19 cellular contexts compared by ENCODE assay signal in the genomic region with DNA sequence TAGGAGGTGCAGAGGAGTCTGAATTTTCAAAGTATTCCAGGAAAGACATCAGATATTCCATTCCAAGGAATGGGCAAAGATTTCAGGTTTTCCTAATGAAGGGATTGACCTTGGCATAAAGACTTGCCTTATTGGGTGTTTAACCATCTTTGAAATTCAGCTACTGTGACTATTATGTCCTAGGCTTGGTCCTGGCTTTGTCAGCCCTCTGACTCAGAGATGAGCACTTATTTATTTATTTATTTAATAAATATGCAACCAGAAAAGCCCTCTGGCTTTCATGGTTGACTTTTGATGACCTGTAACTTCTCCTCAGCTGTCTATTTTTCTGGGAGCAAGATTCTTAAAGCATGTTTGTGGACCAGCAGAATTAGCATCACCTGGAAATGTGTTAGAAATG.
DNase-seq lines count a peak whose midpoint lies in the region; ATAC-seq and TF ChIP-seq lines count a peak whose summit lies in the region.
"Had no signal": no experiment of that assay in that cellular context is flagged by ENCODE, and none has a peak within 500 bp of the region (broad histone marks: within the 10 kb centered on the region; RNA-seq: fewer than 3 reads in every experiment).

No MANE protein-coding gene starts in this region.

- H4K20me1 ChIP-seq in mammary epithelial cell (ENCODE audit: insufficient read depth, low read length) = no peaks in the 10 kb centered on the region
- H4K20me1 ChIP-seq: BLaER1 treated with 17β-estradiol and CSF1 and Interleukin-3, amounts not matched to agents 10 nM and 100 nM had no signal

- no TSS peak for BruUV-seq in mammary epithelial cell (replicated peaks; lab: Mats Ljungman, UMichigan)

- in situ Hi-C loops in mammary epithelial cell (cut with MboI; ENCODE audit: low sequenced_read_pairs in 2 of 2) = no loop called here

- H3K27me3 ChIP-seq in mammary epithelial cell (ENCODE audit: insufficient read depth, low read length) (no peaks in the 10 kb centered on the region), breast epithelium (no peaks in the 10 kb centered on the region), foreskin keratinocyte (no peaks in the 10 kb centered on the region), ovary (no peaks in the 10 kb centered on the region)
- H3K27me3 ChIP-seq: BLaER1 treated with 17β-estradiol and CSF1 and Interleukin-3, amounts not matched to agents 10 nM and 100 nM had no signal

- no peak overlapping the region for H3K4me3 ChIP-seq in mammary epithelial cell (replicated peaks in 1 of 3; ENCODE audit: insufficient read depth in 1 of 3, low read depth in 2 of 3, low read length in 3 of 3)
- no peak overlapping the region for H3K4me3 ChIP-seq in breast epithelium
- H3K4me3 ChIP-seq in epithelial cell of esophagus (ENCODE audit: low read length) = no peak overlapping the region
- no peak overlapping the region for H3K4me3 ChIP-seq in ovary
- H3K4me3 ChIP-seq: A549; BLaER1 treated with 17β-estradiol and CSF1 and Interleukin-3, amounts not matched to agents 10 nM and 100 nM; GM12878 had no signal

- H3K9me3 ChIP-seq in mammary epithelial cell (replicated peaks; ENCODE audit: insufficient read depth, low read length) (no peaks in the 10 kb centered on the region), breast epithelium (no peaks in the 10 kb centered on the region), ovary (no peaks in the 10 kb centered on the region)
- H3K9me3 ChIP-seq: A549; BLaER1 treated with 17β-estradiol and CSF1 and Interleukin-3, amounts not matched to agents 10 nM and 100 nM; Caco-2 had no signal

- peaks cover 41% of the 10 kb centered on the region for H3K4me1 ChIP-seq in mammary epithelial cell (ENCODE audit: insufficient read depth, low read length)
- H3K4me1 ChIP-seq in breast epithelium = no peaks in the 10 kb centered on the region
- H3K4me1 ChIP-seq in foreskin keratinocyte = peaks cover 17% of the 10 kb centered on the region
- H3K4me1 ChIP-seq in ovary (ENCODE audit: insufficient read depth) = no peaks in the 10 kb centered on the region
- H3K4me1 ChIP-seq: A549; BLaER1 treated with 17β-estradiol and CSF1 and Interleukin-3, amounts not matched to agents 10 nM and 100 nM; Caco-2 had no signal

- TF ChIP-seq POLR2A in breast epithelium (IDR thresholded peaks at IDR 0.05) (no peak), ovary (IDR thresholded peaks at IDR 0.05) (no peak)

- H2AFZ ChIP-seq in mammary epithelial cell (ENCODE audit: low read depth, low read length) = no peak overlapping the region

- no peaks in the 10 kb centered on the region for H3K79me2 ChIP-seq in mammary epithelial cell (ENCODE audit: insufficient read depth, low read length)

- no peak overlapping the region for H3K9ac ChIP-seq in mammary epithelial cell (ENCODE audit: insufficient read depth, low read length)
- H3K9ac ChIP-seq: BLaER1 treated with 17β-estradiol and CSF1 and Interleukin-3, amounts not matched to agents 10 nM and 100 nM had no signal

- ATAC-seq in foreskin keratinocyte = peak; percentile 64
- ATAC-seq: A549; CD8-positive, alpha-beta T cell; GM12878 had no signal

- intact Hi-C loops in mammary epithelial cell (cut with micrococcal nuclease) = no loop called here
- intact Hi-C loops in breast epithelium (cut with DNase I; ENCODE audit: low total_unique reads) = no loop called here
- intact Hi-C loops in ovary (cut with DNase I) = no loop called here

- dilution Hi-C loops in mammary epithelial cell (cut with HindIII; ENCODE audit: low sequenced_read_pairs) = no loop called here

- no peak for TF ChIP-seq EP300 in ovary (IDR thresholded peaks at IDR 0.05)

- peak; percentile 40 for DNase-seq in mammary epithelial cell
- DNase-seq in breast epithelium (ENCODE audit: low spot score in 2 of 2) = no peak
- DNase-seq in epithelial cell of esophagus (ENCODE audit: low read depth) = peak; percentile 55
- no peak for DNase-seq in foreskin keratinocyte
- DNase-seq in ovary = no peak
- DNase-seq in stimulated activated CD4-positive, alpha-beta T cell treated with anti-CD3 and anti-CD28 coated beads, Interleukin-4, amount 100 ng/mL, for 24 hours = no peak
- DNase-seq: AML-193; Caco-2; Calu3; CD4-positive, alpha-beta T cell; CD8-positive, alpha-beta T cell; DND-41; EL; GDM1 had no signal

- H3K36me3 ChIP-seq in mammary epithelial cell (ENCODE audit: insufficient read depth, low read length) (no peaks in the 10 kb centered on the region), breast epithelium (no peaks in the 10 kb centered on the region), ovary (no peaks in the 10 kb centered on the region)
- H3K36me3 ChIP-seq: BLaER1 treated with 17β-estradiol and CSF1 and Interleukin-3, amounts not matched to agents 10 nM and 100 nM had no signal

- H3K27ac ChIP-seq in mammary epithelial cell (ENCODE audit: insufficient read depth, low read depth, low read length) (no peak overlapping the region), breast epithelium (no peak overlapping the region), foreskin keratinocyte (no peak overlapping the region), ovary (no peak overlapping the region)
- H3K27ac ChIP-seq: 22Rv1; A549; BLaER1 treated with 17β-estradiol and CSF1 and Interleukin-3, amounts not matched to agents 10 nM and 100 nM; C4-2B had no signal

- TF ChIP-seq CTCF in mammary epithelial cell (conservative IDR thresholded peaks at IDR 0.05 in 1 of 2, IDR thresholded peaks at IDR 0.05 in 1 of 2; ENCODE audit: extremely low read depth in 1 of 2, insufficient read depth in 1 of 2, low read depth in 1 of 2, low read length in 2 of 2) = no peak
- TF ChIP-seq CTCF in breast epithelium (IDR thresholded peaks at IDR 0.05) = no peak
- no peak for TF ChIP-seq CTCF in epithelial cell of esophagus (IDR thresholded peaks at IDR 0.05; ENCODE audit: insufficient read depth, low read depth, low read length, missing control alignments)
- TF ChIP-seq CTCF in foreskin keratinocyte (conservative IDR thresholded peaks at IDR 0.05) = no peak
- no peak for TF ChIP-seq CTCF in ovary (IDR thresholded peaks at IDR 0.05)

- H3K4me2 ChIP-seq in mammary epithelial cell (ENCODE audit: insufficient read depth, low read depth, low read length) = peak overlapping the region; percentile 8
- H3K4me2 ChIP-seq: A549; BLaER1 treated with 17β-estradiol and CSF1 and Interleukin-3, amounts not matched to agents 10 nM and 100 nM had no signal

- CTCF ChIA-PET in mammary epithelial cell (lab: Charles Lee; ENCODE audit: low non-redundant PET) = no interaction called here

Comparison
In these comparisons a context has a peak if more than half of its experiments do, and no peak if none do; other contexts are left out.
1. DNase-seq: peak in mammary epithelial cell (single experiment) and epithelial cell of esophagus (single experiment); none in breast epithelium (0 of 2), foreskin keratinocyte (0 of 2), ovary (0 of 5) and stimulated activated CD4-positive, alpha-beta T cell treated with anti-CD3 and anti-CD28 coated beads, Interleukin-4, amount 100 ng/mL, for 24 hours (single experiment).